ENCODE assay signal across 8 cellular contexts in genomic region chr16:51152691-51153261, GRCh38. TPM values are rescaled to one million over a fixed set of nuclear protein-coding genes. Genes with fewer than 3 reads are reported as not detected.
DNase-seq lines count a peak whose midpoint lies in the region; ATAC-seq and TF ChIP-seq lines count a peak whose summit lies in the region.
"Had no signal": no experiment of that assay in that cellular context is flagged by ENCODE, and none has a peak within 500 bp of the region (broad histone marks: within the 10 kb centered on the region; RNA-seq: fewer than 3 reads in every experiment).

No MANE protein-coding gene starts in this region.

- no peaks in the 10 kb centered on the region for H3K36me3 ChIP-seq in H7 (replicated peaks; ENCODE audit: control insufficient read depth, insufficient read depth, low read length)
- H3K36me3 ChIP-seq in iPS-20b (ENCODE audit: insufficient read depth, low read depth, low read length): peaks cover 7% of the 10 kb centered on the region; the same call in 1 of the 2 replicates
- no peaks in the 10 kb centered on the region for H3K36me3 ChIP-seq in spleen

- H3K27ac ChIP-seq in iPS-20b (ENCODE audit: low read length) (peak overlapping the region; percentile 82), spleen (no peak overlapping the region)

- TF ChIP-seq POLR2A in spleen (IDR thresholded peaks at IDR 0.05): no peak

- no peaks in the 10 kb centered on the region for H3K9me3 Mint-ChIP-seq in activated T-helper 17 cell treated with anti-CD3 and anti-CD28 coated beads, Interleukin-2, amount 50 U/mL, for 72 hours

- H3K9ac ChIP-seq in iPS-20b (ENCODE audit: low read depth, low read length): peak overlapping the region; percentile 88

- no peak for TF ChIP-seq CTCF in spleen (IDR thresholded peaks at IDR 0.05 in 8 of 11, conservative IDR thresholded peaks at IDR 0.05 in 3 of 11)

- no peaks in the 10 kb centered on the region for H3K4me1 Mint-ChIP-seq in activated T-helper 17 cell treated with anti-CD3 and anti-CD28 coated beads, Interleukin-2, amount 50 U/mL, for 72 hours

- H3K4me1 ChIP-seq in iPS-20b (ENCODE audit: insufficient read depth, low read length) (peaks cover 22% of the 10 kb centered on the region), spleen (peaks cover 3 to 64% (median 35%) of the 10 kb centered on the region in 6 donors)

- peak overlapping the region; percentile 12 for H3K4me3 Mint-ChIP-seq in activated T-helper 17 cell treated with anti-CD3 and anti-CD28 coated beads, Interleukin-2, amount 50 U/mL, for 72 hours

- DNase-seq in H7 (no peak), spleen (no peak), NOMO-1 (lab: John Stamatoyannopoulos, UW; ENCODE audit: unreplicated experiment in 2 of 2) (no peak), SIG-M5 (lab: John Stamatoyannopoulos, UW) (no peak)
- DNase-seq: MV-4-11 had no signal

- H3K27me3 ChIP-seq in H7 (ENCODE audit: control insufficient read depth, insufficient read depth, low read length): peaks cover 61% of the 10 kb centered on the region
- H3K27me3 ChIP-seq in iPS-20b (ENCODE audit: insufficient read depth, low read length): peaks cover 75% of the 10 kb centered on the region
- H3K27me3 ChIP-seq in spleen (replicated peaks in 1 of 7): peaks cover 0 to 100% (median 98%) of the 10 kb centered on the region in 7 donors

- peaks cover 12% of the 10 kb centered on the region for H3K36me3 Mint-ChIP-seq in activated T-helper 17 cell treated with anti-CD3 and anti-CD28 coated beads, Interleukin-2, amount 50 U/mL, for 72 hours (ENCODE audit: low read depth)

- H3K4me3 ChIP-seq in H7 (ENCODE audit: insufficient read depth, low read depth, low read length): peak overlapping the region; percentile 90
- peak overlapping the region; percentile 95 for H3K4me3 ChIP-seq in iPS-20b (ENCODE audit: low read length)
- H3K4me3 ChIP-seq in spleen: peak overlapping the region in 7 of 8 donors; percentile 2 to 56 (median 25)

- H3K27ac Mint-ChIP-seq in activated T-helper 17 cell treated with anti-CD3 and anti-CD28 coated beads, Interleukin-2, amount 50 U/mL, for 72 hours: no peak overlapping the region

- H3K27me3 Mint-ChIP-seq in activated T-helper 17 cell treated with anti-CD3 and anti-CD28 coated beads, Interleukin-2, amount 50 U/mL, for 72 hours: peaks cover 59% of the 10 kb centered on the region

- H3K9me3 ChIP-seq in iPS-20b (ENCODE audit: insufficient read depth, low read depth, low read length): no peaks in the 10 kb centered on the region
- peaks cover 0 to 29% (median 0%) of the 10 kb centered on the region in 8 donors for H3K9me3 ChIP-seq in spleen

- ATAC-seq in activated T-helper 17 cell treated with anti-CD3 and anti-CD28 coated beads, Interleukin-2, amount 50 U/mL, for 72 hours (replicated peaks): no peak
- no peak for ATAC-seq in HG03432 (IDR thresholded peaks at IDR 0.05; ENCODE audit: unreplicated experiment)

- intact Hi-C loops in spleen (cut with DNase I; ENCODE audit: low total_unique reads): no loop called here

- WGBS in spleen, 5 donors: 4 to 15% (median 6%) methylated on average over 30 to 51 of the region's 51 CpGs

RNA-seq across cellular contexts. Expression of gene SALL1, which starts 1.7 kb away (rescaled TPM):
- 33.4 and 38.2 TPM in 2 replicates for total RNA-seq in H7 (2014; rRNA removed; shearing (Covaris generic))
- total RNA-seq in activated T-helper 17 cell treated with anti-CD3 and anti-CD28 coated beads, Interleukin-2, amount 50 U/mL, for 72 hours: not detected
- total RNA-seq in spleen: not detected
- under 1 TPM in 1 of 3 donors, not detected in 2; under 0.01 TPM for polyA plus RNA-seq in spleen

Comparison
In these comparisons a context has a peak if more than half of its experiments do, and no peak if none do; other contexts are left out.
1. H3K4me3 ChIP-seq: peak in every context shown above with its lines; median percentile 95 in iPS-20b; 90 in H7; 25 in spleen.
2. RNA of gene SALL1, which starts 1.7 kb away (total RNA-seq): 33.4 to 38.2 TPM in H7; not detected in activated T-helper 17 cell treated with anti-CD3 and anti-CD28 coated beads, Interleukin-2, amount 50 U/mL, for 72 hours and not detected in spleen; every median in the first group is over 10 times any median in the second.